Comparison of ENCODE assay signal across 12 cellular contexts in genomic region chr6:151680846-151681425, GRCh38.
A peak's percentile ranks its signal among the peaks of the same experiment; 100 is the strongest.
DNase-seq lines count a peak whose midpoint lies in the region; ATAC-seq and TF ChIP-seq lines count a peak whose summit lies in the region.
"Had no signal": no experiment of that assay in that cellular context is flagged by ENCODE, and none has a peak within 500 bp of the region (broad histone marks: within the 10 kb centered on the region; RNA-seq: fewer than 3 reads in every experiment).

No MANE protein-coding gene starts in this region.

- H3K4me3 ChIP-seq in gastroesophageal sphincter: no peak overlapping the region
- no peak overlapping the region for H3K4me3 ChIP-seq in uterus

- DNase-seq in Right ventricle myocardium inferior (ENCODE audit: missing footprints) (no peak), left cardiac atrium (no peak), uterus (no peak), epidermal melanocyte (ENCODE audit: insufficient read length, low spot score) (no peak), activated T-cell treated with anti-CD3 and anti-CD28 coated beads for 4 hours (no peak)
- DNase-seq: activated CD4-positive, alpha-beta memory T cell treated with anti-CD3 and anti-CD28 coated beads, Interleukin-2, amount 10 ng/mL, durations not matched to agents 7 days and 5 days; DMS 273 treated with DMSO at 0.1 percent for 48 hours; HFFc6 had no signal

- TF ChIP-seq POLR2A in gastroesophageal sphincter (IDR thresholded peaks at IDR 0.05): no peak
- TF ChIP-seq POLR2A in uterus (IDR thresholded peaks at IDR 0.05): no peak

- peak; percentile 7 for ATAC-seq in Right ventricle myocardium inferior
- no peak for ATAC-seq in left cardiac atrium
- no peak for ATAC-seq in gastroesophageal sphincter
- ATAC-seq in GM18502 (IDR thresholded peaks at IDR 0.05; ENCODE audit: poor library complexity, unreplicated experiment): no peak

- peak overlapping the region in 2 of 3 experiments; percentile 30 to 55 for H3K27ac Mint-ChIP-seq in nephron
- H3K27ac Mint-ChIP-seq: activated CD4-positive, alpha-beta memory T cell treated with anti-CD3 and anti-CD28 coated beads, Interleukin-2, amount 10 ng/mL, durations not matched to agents 7 days and 5 days; HFFc6 had no signal

- WGBS in gastroesophageal sphincter (ENCODE audit: low coverage in 1 of 2), 2 donors: 75 to 100% methylated on average over 3 to 8 of the region's 16 CpGs

- H3K27me3 Mint-ChIP-seq in nephron (ENCODE audit: low read depth): peaks cover 18% of the 10 kb centered on the region

- H3K27me3 ChIP-seq in gastroesophageal sphincter (peaks cover 13% of the 10 kb centered on the region), uterus (no peaks in the 10 kb centered on the region)

- no peaks in the 10 kb centered on the region for H3K36me3 ChIP-seq in gastroesophageal sphincter
- no peaks in the 10 kb centered on the region for H3K36me3 ChIP-seq in uterus

- peaks cover 0 to 12% (median 4%) of the 10 kb centered on the region in 3 donors for H3K4me1 ChIP-seq in gastroesophageal sphincter
- no peaks in the 10 kb centered on the region for H3K4me1 ChIP-seq in uterus

- intact Hi-C loops in Right ventricle myocardium inferior (cut with DNase I) (no loop called here), left cardiac atrium (cut with DNase I) (no loop called here), uterus (cut with DNase I; ENCODE audit: low total_unique reads) (no loop called here)

- H3K4me1 Mint-ChIP-seq in nephron: no peaks in the 10 kb centered on the region

- no peaks in the 10 kb centered on the region for H3K36me3 Mint-ChIP-seq in nephron (ENCODE audit: low read depth)

- H3K27ac ChIP-seq in gastroesophageal sphincter (peak overlapping the region in 3 of 4 donors; percentile 29 to 60 (median 51)), uterus (peak overlapping the region; percentile 78 to 80)

- TF ChIP-seq CTCF in gastroesophageal sphincter (IDR thresholded peaks at IDR 0.05): no peak
- TF ChIP-seq CTCF in nephron (IDR thresholded peaks at IDR 0.05; ENCODE audit: unreplicated experiment in 3 of 3): no peak
- TF ChIP-seq CTCF in uterus (IDR thresholded peaks at IDR 0.05): no peak

- no peaks in the 10 kb centered on the region for H3K9me3 Mint-ChIP-seq in nephron
- H3K9me3 Mint-ChIP-seq: activated CD4-positive, alpha-beta memory T cell treated with anti-CD3 and anti-CD28 coated beads, Interleukin-2, amount 10 ng/mL, durations not matched to agents 7 days and 5 days; dendritic cell treated with granulocyte-macrophage colony-stimulating factor and Interleukin-4, amounts not matched to agents 40 ng/mL and 50 ng/mL, for 4 days; HFFc6 had no signal

- H3K4me3 Mint-ChIP-seq in nephron: no peak overlapping the region
- H3K4me3 Mint-ChIP-seq: activated CD4-positive, alpha-beta memory T cell treated with anti-CD3 and anti-CD28 coated beads, Interleukin-2, amount 10 ng/mL, durations not matched to agents 7 days and 5 days had no signal

- TF ChIP-seq EP300 in gastroesophageal sphincter (IDR thresholded peaks at IDR 0.05): no peak

- H3K9me3 ChIP-seq in gastroesophageal sphincter (no peaks in the 10 kb centered on the region), uterus (no peaks in the 10 kb centered on the region)
